In the genomic region with DNA sequence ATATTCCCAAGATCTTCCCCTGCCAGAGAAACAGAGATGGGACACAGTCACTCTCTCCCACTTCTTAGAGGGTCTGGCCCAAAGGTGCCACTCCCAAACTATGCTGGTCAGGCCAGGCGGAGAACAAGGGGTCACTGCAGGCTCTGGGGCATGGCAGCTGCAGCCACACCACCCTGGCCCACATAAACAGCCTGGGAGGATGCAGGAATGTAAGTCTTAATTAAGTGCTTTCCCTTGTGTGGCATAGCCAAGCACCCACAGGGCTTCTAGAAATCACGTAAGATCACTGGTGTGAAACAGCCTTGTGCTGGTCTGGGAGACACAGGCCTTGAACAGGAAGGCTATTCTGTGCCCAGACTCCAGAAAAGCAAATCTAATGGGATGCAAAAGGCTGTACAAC, we compare ENCODE assay signal across 1 cellular context.
TF ChIP-seq lines count a peak whose summit lies in the region.

No MANE protein-coding gene starts in this region.

TF ChIP-seq in IMR-90, 13 proteins besides CTCF, POLR2A, EP300 and RAD21:
- TF ChIP-seq CEBPB (IDR thresholded peaks at IDR 0.05; ENCODE audit: low read depth, low read length), result no peak
